8 cellular contexts compared by ENCODE assay signal in the genomic region with DNA sequence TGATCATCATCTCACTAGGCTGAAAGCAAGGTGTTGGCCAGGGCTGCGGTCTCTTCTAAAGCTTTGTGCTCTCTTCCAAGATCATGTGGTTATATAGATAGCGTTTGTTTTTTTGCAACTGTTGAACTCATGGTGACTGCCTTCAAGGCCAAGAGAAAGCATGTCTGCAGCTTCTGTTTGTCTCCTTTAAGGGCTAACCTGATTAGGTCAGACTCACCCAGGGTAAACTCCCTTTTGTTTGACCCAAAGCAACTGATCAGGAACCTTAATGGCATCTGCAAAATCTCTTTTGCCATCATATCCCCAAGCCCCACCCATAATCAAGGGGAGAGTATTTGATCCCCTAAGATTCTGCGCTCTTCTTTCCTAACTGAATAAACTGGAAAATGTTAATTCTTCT.
"Had no signal": no experiment of that assay in that cellular context is flagged by ENCODE, and none has a peak within 500 bp of the region (broad histone marks: within the 10 kb centered on the region; RNA-seq: fewer than 3 reads in every experiment).

No MANE protein-coding gene starts in this region.

- FAIRE-seq: H1, H54, HTR-8/SVneo had no signal

- H3K4me2 ChIP-seq: GM23338 had no signal

- ATAC-seq: GM23338 had no signal

- H3K4me3 ChIP-seq: GM23338 had no signal

- H2AFZ ChIP-seq: GM23338 had no signal

- DNase-seq: H9, HCEC 1CT, IMR-90, KBM-7 had no signal
